ENCODE assay signal across 2 cellular contexts in the genomic region with DNA sequence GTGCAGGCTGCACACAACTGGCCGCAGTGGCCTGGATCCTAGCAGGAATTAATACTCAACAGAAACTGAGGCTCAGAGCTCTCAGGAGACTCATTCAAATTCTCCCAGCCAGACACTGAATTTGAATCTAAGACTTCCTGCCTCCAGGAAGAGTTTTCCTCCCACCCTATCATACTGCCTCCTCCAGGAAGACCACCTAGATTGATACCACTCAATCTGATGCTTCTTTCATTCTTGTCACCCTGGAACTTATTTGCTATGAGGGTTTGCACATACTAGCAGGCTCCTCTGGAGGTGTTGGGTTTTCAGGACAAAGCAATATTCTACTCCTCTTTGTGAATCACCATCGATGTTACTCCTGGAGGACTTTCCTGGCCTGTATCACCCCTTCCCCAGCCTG.
TF ChIP-seq lines count a peak whose summit lies in the region.

No MANE protein-coding gene starts in this region.

TF ChIP-seq in A549, 52 proteins besides CTCF, POLR2A, EP300 and RAD21:
- TF ChIP-seq CHD2 (IDR thresholded peaks at IDR 0.05; ENCODE audit: low read length, partially characterized antibody): no peak
- TF ChIP-seq ZFP36 (IDR thresholded peaks at IDR 0.05; ENCODE audit: borderline replicate concordance, partially characterized antibody): peak; percentile 91
TF ChIP-seq in A549: peak in this region for 1.

TF ChIP-seq in SK-N-SH treated with all-trans-retinoic acid at 6 μM for 48 hours, 23 proteins besides CTCF, POLR2A, EP300 and RAD21:
- TF ChIP-seq CREB5 (CRISPR knock-in tag; IDR thresholded peaks at IDR 0.05; ENCODE audit: low read depth) (no peak), ZFP30 (CRISPR knock-in tag; IDR thresholded peaks at IDR 0.05) (no peak), RARB (CRISPR knock-in tag; IDR thresholded peaks at IDR 0.05) (no peak), PPARA (CRISPR knock-in tag; IDR thresholded peaks at IDR 0.05; ENCODE audit: borderline replicate concordance) (no peak), ZNF565 (CRISPR knock-in tag; conservative IDR thresholded peaks at IDR 0.05; ENCODE audit: low read depth) (no peak), TCF4 (CRISPR knock-in tag; IDR thresholded peaks at IDR 0.05; ENCODE audit: borderline replicate concordance) (no peak), ZNF70 (CRISPR knock-in tag; IDR thresholded peaks at IDR 0.05) (no peak), ARNTL (CRISPR knock-in tag; IDR thresholded peaks at IDR 0.05; ENCODE audit: borderline replicate concordance, low read depth) (no peak), ZFP3 (CRISPR knock-in tag; IDR thresholded peaks at IDR 0.05) (no peak), ESRRG (CRISPR knock-in tag; IDR thresholded peaks at IDR 0.05) (no peak), PATZ1 (CRISPR knock-in tag; IDR thresholded peaks at IDR 0.05; ENCODE audit: borderline replicate concordance) (no peak), SNAI2 (CRISPR knock-in tag; IDR thresholded peaks at IDR 0.05) (no peak), ISL1 (CRISPR knock-in tag; IDR thresholded peaks at IDR 0.05) (no peak), TOX (CRISPR knock-in tag; IDR thresholded peaks at IDR 0.05; ENCODE audit: borderline replicate concordance) (no peak), OSR1 (CRISPR knock-in tag; IDR thresholded peaks at IDR 0.05) (no peak), ZNF8 (CRISPR knock-in tag; IDR thresholded peaks at IDR 0.05) (no peak), ZC3H10 (CRISPR knock-in tag; IDR thresholded peaks at IDR 0.05) (no peak)
- TF ChIP-seq, protein P1, sequence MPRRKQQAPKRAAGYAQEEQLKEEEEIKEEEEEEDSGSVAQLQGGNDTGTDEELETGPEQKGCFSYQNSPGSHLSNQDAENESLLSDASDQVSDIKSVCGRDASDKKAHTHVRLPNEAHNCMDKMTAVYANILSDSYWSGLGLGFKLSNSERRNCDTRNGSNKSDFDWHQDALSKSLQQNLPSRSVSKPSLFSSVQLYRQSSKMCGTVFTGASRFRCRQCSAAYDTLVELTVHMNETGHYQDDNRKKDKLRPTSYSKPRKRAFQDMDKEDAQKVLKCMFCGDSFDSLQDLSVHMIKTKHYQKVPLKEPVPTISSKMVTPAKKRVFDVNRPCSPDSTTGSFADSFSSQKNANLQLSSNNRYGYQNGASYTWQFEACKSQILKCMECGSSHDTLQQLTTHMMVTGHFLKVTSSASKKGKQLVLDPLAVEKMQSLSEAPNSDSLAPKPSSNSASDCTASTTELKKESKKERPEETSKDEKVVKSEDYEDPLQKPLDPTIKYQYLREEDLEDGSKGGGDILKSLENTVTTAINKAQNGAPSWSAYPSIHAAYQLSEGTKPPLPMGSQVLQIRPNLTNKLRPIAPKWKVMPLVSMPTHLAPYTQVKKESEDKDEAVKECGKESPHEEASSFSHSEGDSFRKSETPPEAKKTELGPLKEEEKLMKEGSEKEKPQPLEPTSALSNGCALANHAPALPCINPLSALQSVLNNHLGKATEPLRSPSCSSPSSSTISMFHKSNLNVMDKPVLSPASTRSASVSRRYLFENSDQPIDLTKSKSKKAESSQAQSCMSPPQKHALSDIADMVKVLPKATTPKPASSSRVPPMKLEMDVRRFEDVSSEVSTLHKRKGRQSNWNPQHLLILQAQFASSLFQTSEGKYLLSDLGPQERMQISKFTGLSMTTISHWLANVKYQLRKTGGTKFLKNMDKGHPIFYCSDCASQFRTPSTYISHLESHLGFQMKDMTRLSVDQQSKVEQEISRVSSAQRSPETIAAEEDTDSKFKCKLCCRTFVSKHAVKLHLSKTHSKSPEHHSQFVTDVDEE (CRISPR knock-in tag; IDR thresholded peaks at IDR 0.05): no peak
- TF ChIP-seq, protein P2, sequence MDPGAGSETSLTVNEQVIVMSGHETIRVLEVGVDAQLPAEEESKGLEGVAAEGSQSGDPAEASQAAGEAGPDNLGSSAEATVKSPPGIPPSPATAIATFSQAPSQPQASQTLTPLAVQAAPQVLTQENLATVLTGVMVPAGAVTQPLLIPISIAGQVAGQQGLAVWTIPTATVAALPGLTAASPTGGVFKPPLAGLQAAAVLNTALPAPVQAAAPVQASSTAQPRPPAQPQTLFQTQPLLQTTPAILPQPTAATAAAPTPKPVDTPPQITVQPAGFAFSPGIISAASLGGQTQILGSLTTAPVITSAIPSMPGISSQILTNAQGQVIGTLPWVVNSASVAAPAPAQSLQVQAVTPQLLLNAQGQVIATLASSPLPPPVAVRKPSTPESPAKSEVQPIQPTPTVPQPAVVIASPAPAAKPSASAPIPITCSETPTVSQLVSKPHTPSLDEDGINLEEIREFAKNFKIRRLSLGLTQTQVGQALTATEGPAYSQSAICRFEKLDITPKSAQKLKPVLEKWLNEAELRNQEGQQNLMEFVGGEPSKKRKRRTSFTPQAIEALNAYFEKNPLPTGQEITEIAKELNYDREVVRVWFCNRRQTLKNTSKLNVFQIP (CRISPR knock-in tag; IDR thresholded peaks at IDR 0.05; ENCODE audit: borderline replicate concordance, low read depth): no peak
TF ChIP-seq in SK-N-SH treated with all-trans-retinoic acid at 6 μM for 48 hours: peak in this region for 0.
